ENCODE assay signal across 15 cellular contexts in the genomic region with DNA sequence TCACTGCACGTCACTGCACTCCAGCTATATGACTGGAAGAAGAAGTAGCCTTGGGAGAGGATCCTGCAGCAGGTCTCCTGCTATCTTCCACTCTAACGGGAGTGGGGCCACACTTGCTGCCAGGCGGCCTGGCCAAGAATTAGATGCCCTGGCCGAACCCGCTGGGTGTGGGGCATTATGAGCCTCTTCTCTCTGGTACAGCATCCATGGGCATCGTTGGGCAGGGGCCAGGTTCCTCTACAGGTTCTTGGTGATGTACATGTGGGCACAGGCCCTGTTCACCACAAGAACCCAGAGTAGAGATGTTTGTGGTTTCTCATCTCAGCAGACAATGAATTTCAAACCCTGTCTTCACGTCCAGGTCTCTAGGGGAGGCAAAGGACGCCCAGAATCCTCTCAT.
"Had no signal": no experiment of that assay in that cellular context is flagged by ENCODE, and none has a peak within 500 bp of the region (broad histone marks: within the 10 kb centered on the region; RNA-seq: fewer than 3 reads in every experiment).

No MANE protein-coding gene starts in this region.

- H3K4me3 ChIP-seq: MG63, PC-9, Peyer's patch had no signal

- H3K36me3 Mint-ChIP-seq: T-cell had no signal

- ATAC-seq: T-cell had no signal

- H3K9me3 Mint-ChIP-seq: T-cell had no signal

- H3K27me3 ChIP-seq: MG63, Peyer's patch had no signal

- H3K4me3 Mint-ChIP-seq: T-cell had no signal

- H3K9ac ChIP-seq: SK-N-SH had no signal

- H3K27ac Mint-ChIP-seq: T-cell had no signal

- DNase-seq: NCI-H1092; NCI-H1417 treated with DMSO at 0.1 percent for 48 hours; NCI-H146; NCI-H2081; NCI-H2107; NCI-H2171; NCI-H226; NCI-H446 treated with DMSO at 0.1 percent for 48 hours; NK-92 treated with Interleukin-12 subunit alpha and Interleukin-12 subunit beta, amount 100 ng/mL, for 24 hours; OCI-M1; Peyer's patch; T-cell had no signal

- H3K36me3 ChIP-seq: MG63, Peyer's patch had no signal

- H3K4me1 ChIP-seq: Peyer's patch had no signal

- H3K27ac ChIP-seq: PC-9, Peyer's patch had no signal

- H3K9me3 ChIP-seq: MG63, Peyer's patch, SK-N-SH had no signal

- H3K4me2 ChIP-seq: PC-9, SK-N-SH had no signal
